20 cellular contexts compared by ENCODE assay signal in genomic region chr6:29790626-29791025, GRCh38. TPM values are rescaled to one million over a fixed set of nuclear protein-coding genes. Genes with fewer than 3 reads are reported as not detected.
DNase-seq lines count a peak whose midpoint lies in the region; ATAC-seq, FAIRE-seq and TF ChIP-seq lines count a peak whose summit lies in the region.
"Had no signal": no experiment of that assay in that cellular context is flagged by ENCODE, and none has a peak within 500 bp of the region (broad histone marks: within the 10 kb centered on the region; RNA-seq: fewer than 3 reads in every experiment).

No MANE protein-coding gene starts in this region.

- CTCF ChIA-PET in CD8-positive, alpha-beta T cell (lab: Charles Lee), result no interaction called here
- CTCF ChIA-PET in H1 (lab: Charles Lee; ENCODE audit: partially characterized antibody), result no interaction called here

- peaks cover 11% of the 10 kb centered on the region; the same call in 1 of the 2 replicates for H3K23me2 ChIP-seq in H1 (ENCODE audit: low read depth, low read length)
- peaks cover 8% of the 10 kb centered on the region for H3K23me2 ChIP-seq in H9 (ENCODE audit: insufficient read length, low read depth, low read length, poor library complexity, severe bottlenecking)

- no peak overlapping the region for H3K4me2 ChIP-seq in H1 (ENCODE audit: insufficient read depth in 1 of 2, low read depth in 2 of 2, low read length in 2 of 2)
- no peak overlapping the region for H3K4me2 ChIP-seq in H9 (ENCODE audit: insufficient read depth, insufficient read length, low read length)

- H3K4me1 ChIP-seq in CD8-positive, alpha-beta T cell (ENCODE audit: insufficient read depth, low read length), result peaks cover 13% of the 10 kb centered on the region
- H3K4me1 ChIP-seq in H1 (replicated peaks in 1 of 4; ENCODE audit: control insufficient read depth in 3 of 4, insufficient read depth in 4 of 4, low read length in 3 of 4), result peaks cover 0 to 6% (median 0%) of the 10 kb centered on the region in 4 experiments; a peak in 1 of 7 replicates
- no peaks in the 10 kb centered on the region for H3K4me1 ChIP-seq in H9 (ENCODE audit: insufficient read depth, low read length)

- peaks cover 4% of the 10 kb centered on the region for H3K36me3 Mint-ChIP-seq in CD8-positive, alpha-beta T cell
- peaks cover 0 to 4% (median 0%) of the 10 kb centered on the region in 3 experiments; a peak in 2 of 7 replicates for H3K36me3 Mint-ChIP-seq in H9 (ENCODE audit: insufficient read depth in 1 of 3, low read depth in 3 of 3)

- POLR2A ChIA-PET in CD8-positive, alpha-beta T cell (lab: Charles Lee), result no interaction called here
- POLR2A ChIA-PET in H1 (lab: Charles Lee; ENCODE audit: partially characterized antibody), result no interaction called here

- no peaks in the 10 kb centered on the region for H3K36me3 ChIP-seq in CD8-positive, alpha-beta T cell (ENCODE audit: insufficient read depth, low read length)
- H3K36me3 ChIP-seq in H1 (ENCODE audit: control insufficient read depth in 2 of 4, insufficient read depth in 4 of 4, low read length in 3 of 4), result no peaks in the 10 kb centered on the region

- H4K8ac ChIP-seq in H1 (ENCODE audit: extremely low read depth, insufficient read depth, low read length) (no peak overlapping the region), H9 (replicated peaks; ENCODE audit: insufficient read length, low read depth, low read length) (no peak overlapping the region)

- H3K27me3 Mint-ChIP-seq in CD8-positive, alpha-beta T cell (ENCODE audit: low read depth), result peaks cover 30% of the 10 kb centered on the region
- H3K27me3 Mint-ChIP-seq in H9 (ENCODE audit: low read depth), result peaks cover 46% of the 10 kb centered on the region

- no peak for FAIRE-seq in H1 (lab: Jason Lieb, UNC)
- FAIRE-seq: astrocyte had no signal

- H2AFZ ChIP-seq in H1 (ENCODE audit: low read length) (no peak overlapping the region), H9 (ENCODE audit: low read length) (no peak overlapping the region)

- H3K9ac ChIP-seq in H1 (replicated peaks in 1 of 4; ENCODE audit: extremely low read depth in 1 of 4, low read depth in 3 of 4, low read length in 3 of 4) (no peak overlapping the region), H9 (ENCODE audit: extremely low read depth, insufficient read length, low read length) (no peak overlapping the region)

- no peak for TF ChIP-seq RAD21 in H1 (IDR thresholded peaks at IDR 0.05 in 1 of 2, conservative IDR thresholded peaks at IDR 0.05 in 1 of 2; ENCODE audit: low read depth in 2 of 2, low read length in 2 of 2)

- no peak overlapping the region for H3K56ac ChIP-seq in H1 (replicated peaks; ENCODE audit: insufficient read length, low read depth, low read length)
- H3K56ac ChIP-seq in H9 (ENCODE audit: insufficient read length, low read depth, low read length), result no peak overlapping the region

- TF ChIP-seq POLR2A in H1 (IDR thresholded peaks at IDR 0.05; ENCODE audit: control extremely low read depth in 1 of 2, low read depth in 2 of 2, low read length in 2 of 2), result no peak

- DNase-seq in CD8-positive, alpha-beta T cell, result no peak
- DNase-seq in M059J (ENCODE audit: low read depth), result peak; percentile 65
- no peak for DNase-seq in H1 (ENCODE audit: low read depth in 1 of 2, low spot score in 2 of 2)
- DNase-seq in mucosa of gallbladder (ENCODE audit: low spot score), result peak; percentile 40
- DNase-seq in HCEC 1CT, result no peak
- DNase-seq in cerebellar nuclear complex (lab: John Stamatoyannopoulos, UW), result no peak
- no peak for DNase-seq in H9
- no peak for DNase-seq in DMS 273 (lab: John Stamatoyannopoulos, UW; ENCODE audit: unreplicated experiment)
- DNase-seq: activated CD4-positive, CD25-positive, alpha-beta regulatory T cell treated with anti-CD3 and anti-CD28 coated beads, Interleukin-2, amount 50 U/mL, for 72 hours; activated CD8-positive, alpha-beta memory T cell treated with anti-CD3 and anti-CD28 coated beads, Interleukin-2, amount 10 ng/mL, durations not matched to agents 7 days and 5 days; activated effector memory CD4-positive, alpha-beta T cell treated with anti-CD3 and anti-CD28 coated beads, Interleukin-2, amount 50 U/mL, for 16 hours; CD4-positive, alpha-beta memory T cell; cortex of kidney; HFFc6; NCI-H2029; NCI-H510A treated with DMSO at 0.1 percent for 48 hours had no signal

- H3K79me1 ChIP-seq in H1 (ENCODE audit: low read depth, low read length), result no peaks in the 10 kb centered on the region
- H3K79me1 ChIP-seq in H9 (ENCODE audit: insufficient read depth, low read depth, low read length, poor library complexity, severe bottlenecking), result no peaks in the 10 kb centered on the region

- no peak overlapping the region for H3K27ac ChIP-seq in CD8-positive, alpha-beta T cell (ENCODE audit: low read depth, low read length)
- H3K27ac ChIP-seq in H1 (ENCODE audit: low read depth, low read length) (no peak overlapping the region), H9 (ENCODE audit: insufficient read length, low read depth, low read length) (no peak overlapping the region)

- H3K4me3 ChIP-seq in CD8-positive, alpha-beta T cell (ENCODE audit: low read depth, low read length), result no peak overlapping the region
- no peak overlapping the region for H3K4me3 ChIP-seq in H1 (ENCODE audit: extremely low read depth in 1 of 4, insufficient read depth in 2 of 4, low read depth in 3 of 4, low read length in 4 of 4)

- no peak for TF ChIP-seq CTCF in CD8-positive, alpha-beta T cell (IDR thresholded peaks at IDR 0.05)
- TF ChIP-seq CTCF in H1 (IDR thresholded peaks at IDR 0.05; ENCODE audit: control extremely low read depth in 1 of 3, insufficient read depth in 1 of 3, low read depth in 1 of 3, low read length in 3 of 3), result no peak
- no peak for TF ChIP-seq CTCF in H9 (conservative IDR thresholded peaks at IDR 0.05)

- intact Hi-C loops in CD8-positive, alpha-beta T cell (cut with DNase I, micrococcal nuclease), result loop anchor here in 1 of 2 experiments (5.0 kb wide), 3 partner anchors 83 to 277 kb away; partner anchors contain the start of genes HLA-A and PPP1R11

- H3K9me3 Mint-ChIP-seq in CD8-positive, alpha-beta T cell, result peaks cover 8% of the 10 kb centered on the region
- peaks cover 0 to 8% of the 10 kb centered on the region in 2 experiments; a peak in 3 of 5 replicates for H3K9me3 Mint-ChIP-seq in H9

- H2AK5ac ChIP-seq in H1 (ENCODE audit: low read depth, low read length) (no peak overlapping the region), H9 (ENCODE audit: insufficient read length, low read length) (no peak overlapping the region)

- H4K91ac ChIP-seq in H1 (replicated peaks; ENCODE audit: insufficient read length, low read length), result no peak overlapping the region
- H4K91ac ChIP-seq in H9 (ENCODE audit: insufficient read length, low read depth, low read length), result no peak overlapping the region

- ATAC-seq in CD8-positive, alpha-beta T cell, result no peak
- ATAC-seq: activated CD8-positive, alpha-beta memory T cell treated with anti-CD3 and anti-CD28 coated beads, Interleukin-2, amount 10 ng/mL, durations not matched to agents 7 days and 5 days had no signal

- H4K20me1 ChIP-seq in H1 (replicated peaks in 1 of 2; ENCODE audit: control insufficient read depth in 1 of 2, insufficient read depth in 2 of 2, low read length in 2 of 2) (no peaks in the 10 kb centered on the region), H9 (ENCODE audit: control insufficient read depth, insufficient read depth, insufficient read length) (no peaks in the 10 kb centered on the region)

- peak overlapping the region; percentile 26 for H3K4me3 Mint-ChIP-seq in CD8-positive, alpha-beta T cell
- H3K4me3 Mint-ChIP-seq in H9, result peak overlapping the region in 1 of 2 experiments; percentile 66; a peak in 2 of 5 replicates

- no peak overlapping the region for H3K18ac ChIP-seq in H1 (ENCODE audit: extremely low read depth, low read length)
- H3K18ac ChIP-seq in H9 (ENCODE audit: insufficient read length, low read depth, low read length), result no peak overlapping the region

- peaks cover 15% of the 10 kb centered on the region for H3K4me1 Mint-ChIP-seq in CD8-positive, alpha-beta T cell (ENCODE audit: low read depth)
- peaks cover 25 to 28% of the 10 kb centered on the region in 2 experiments for H3K4me1 Mint-ChIP-seq in H9

- no peak overlapping the region for H2BK120ac ChIP-seq in H1 (replicated peaks; ENCODE audit: low read depth, low read length)
- no peak overlapping the region for H2BK120ac ChIP-seq in H9 (ENCODE audit: low read depth, low read length, poor library complexity, severe bottlenecking)

- WGBS in H1 (ENCODE audit: extremely low coverage in 1 of 2, insufficient coverage in 1 of 2, insufficient read length in 1 of 2, insufficient replicate concordance in 2 of 2, low coverage in 1 of 2, low lambda C conversion rate in 2 of 2, missing lambda C conversion rate in 1 of 2), 2 experiments, result 82% methylated on average over 3 of the region's 3 CpGs; no CpG with 5 or more reads in 1 of the 2 experiments
- no CpG with 5 or more reads among the region's 3 CpGs for WGBS in H9 (ENCODE audit: extremely low coverage, insufficient read length, low lambda C conversion rate)

- peak overlapping the region; percentile 9; the same call in 1 of the 2 replicates for H2BK15ac ChIP-seq in H1 (ENCODE audit: low read length)
- no peak overlapping the region for H2BK15ac ChIP-seq in H9 (ENCODE audit: low read depth, low read length)

- H4K5ac ChIP-seq in H1 (ENCODE audit: insufficient read length, low read depth, low read length), result no peak overlapping the region
- no peak overlapping the region for H4K5ac ChIP-seq in H9 (ENCODE audit: insufficient read length, low read depth, low read length)

- H3K9me3 ChIP-seq in CD8-positive, alpha-beta T cell (ENCODE audit: low read length), result no peaks in the 10 kb centered on the region
- peaks cover 0 to 3% of the 10 kb centered on the region in 2 experiments; a peak in 1 of 4 replicates for H3K9me3 ChIP-seq in H1 (ENCODE audit: insufficient read depth in 2 of 2, low read depth in 1 of 2, low read length in 1 of 2)
- no peaks in the 10 kb centered on the region for H3K9me3 ChIP-seq in H9 (ENCODE audit: control insufficient read depth, low read depth, low read length)

- H2BK12ac ChIP-seq in H1 (ENCODE audit: low read depth, low read length), result no peak overlapping the region; the same call in 1 of the 2 replicates
- no peak overlapping the region for H2BK12ac ChIP-seq in H9 (ENCODE audit: insufficient read length, low read depth, low read length)

- H3K79me2 ChIP-seq in H1 (ENCODE audit: control insufficient read depth in 1 of 2, insufficient read depth in 2 of 2, low read length in 2 of 2) (no peaks in the 10 kb centered on the region), H9 (ENCODE audit: insufficient read depth, low read length) (no peaks in the 10 kb centered on the region)

- H3K4ac ChIP-seq in H1 (replicated peaks; ENCODE audit: insufficient read length, low read depth, low read length) (no peak overlapping the region), H9 (ENCODE audit: low read depth, low read length) (no peak overlapping the region)

- H3K27me3 ChIP-seq in CD8-positive, alpha-beta T cell (ENCODE audit: insufficient read depth, low read length), result no peaks in the 10 kb centered on the region
- H3K27me3 ChIP-seq in H1 (replicated peaks in 1 of 4; ENCODE audit: control insufficient read depth in 3 of 4, extremely low read depth in 1 of 4, insufficient read depth in 3 of 4, low read length in 3 of 4) (peaks cover 0 to 26% (median 18%) of the 10 kb centered on the region in 4 experiments; a peak in 5 of 7 replicates), H9 (ENCODE audit: insufficient read depth, low read length) (peaks cover 10% of the 10 kb centered on the region; the same call in 1 of the 2 replicates)

- H3T11ph ChIP-seq in H9 (ENCODE audit: low read length), result no peak overlapping the region

- H3K27ac Mint-ChIP-seq in CD8-positive, alpha-beta T cell, result no peak overlapping the region
- no peak overlapping the region for H3K27ac Mint-ChIP-seq in H9
- H3K27ac Mint-ChIP-seq: HFFc6 had no signal

- H3K23ac ChIP-seq in H1 (ENCODE audit: insufficient read length) (no peak overlapping the region), H9 (ENCODE audit: insufficient read length, low read depth, low read length) (no peak overlapping the region)

- H3K14ac ChIP-seq in H1 (ENCODE audit: insufficient read length) (no peak overlapping the region), H9 (ENCODE audit: insufficient read depth, low read length) (no peak overlapping the region)

- no peak for TF ChIP-seq EP300 in H1 (IDR thresholded peaks at IDR 0.05; ENCODE audit: borderline replicate concordance in 1 of 2, low read depth in 2 of 2, low read length in 2 of 2)

- H2BK20ac ChIP-seq in H1 (ENCODE audit: low read length) (no peak overlapping the region), H9 (ENCODE audit: low read depth, low read length, poor library complexity, severe bottlenecking) (no peak overlapping the region)

- H2BK5ac ChIP-seq in H1 (ENCODE audit: low read depth, low read length), result no peak overlapping the region
- no peak overlapping the region for H2BK5ac ChIP-seq in H9 (ENCODE audit: insufficient read length, low read length)

RNA-seq across cellular contexts. Expression of gene HLA-G, which starts 37.0 kb away (rescaled TPM):
- 1 to 10 TPM; 6.9 to 7.2 TPM for total RNA-seq in CD8-positive, alpha-beta T cell
- total RNA-seq in M059J (2014; rRNA removed; shearing (Covaris generic)), result not detected in 2 replicates
- total RNA-seq in H1 (2021; fragmentation: NEBNext Ultra II Directional; extraction: Animal tissue kit (Norgen Biotek cat#: 25700)), result 4.4 and 4.8 TPM in 2 replicates
- polyA plus RNA-seq in H1 (2011; rRNA removed), result 3.2 and 4.2 TPM in 2 replicates
- polyA plus RNA-seq in H1 (2011; cell fraction: cytosol; rRNA removed), result 4.9 TPM
- polyA plus RNA-seq in H1 (2011; cell fraction: nucleus; rRNA removed), result 7.8 TPM
- polyA plus RNA-seq in H1 (2012, experiment 1 of 2), result 2.1 to 4.4 TPM (median 2.9 TPM) in 4 replicates
- 3.6 TPM for polyA plus RNA-seq in H1 (2012, experiment 2 of 2)
- 6.4 TPM for polyA plus RNA-seq in H1 (2013, experiment 1 of 2)
- polyA plus RNA-seq in H1 (2013, experiment 2 of 2), result 5.8 TPM
- polyA minus RNA-seq in H1 (2011; rRNA and poly(A)+ RNA removed), result 0.93 and 0.98 TPM in 2 replicates
- 0.88 TPM for polyA minus RNA-seq in H1 (2011; cell fraction: cytosol; rRNA and poly(A)+ RNA removed)
- polyA minus RNA-seq in H1 (2011; cell fraction: nucleus; rRNA and poly(A)+ RNA removed), result 1.9 TPM
- total RNA-seq in mucosa of gallbladder, result 0.52 TPM
- 2.7 and 2.9 TPM in 2 replicates for total RNA-seq in H9 (2021)
- total RNA-seq: glomerular endothelial cell, mesenteric fat pad, subcutaneous adipose tissue had no signal

Comparison
In these comparisons a context has a peak if more than half of its experiments do, and no peak if none do; other contexts are left out.
1. DNase-seq: peak in M059J (single experiment) and mucosa of gallbladder (single experiment); none in CD8-positive, alpha-beta T cell (0 of 7), H1 (0 of 2), HCEC 1CT (single experiment), cerebellar nuclear complex (0 of 2), H9 (single experiment) and DMS 273 (single experiment).